In genomic region chr12:48961331-48961730, GRCh38 we compare ENCODE assay signal across 26 cellular contexts. TPM values are rescaled to one million over a fixed set of nuclear protein-coding genes. Genes with fewer than 3 reads are reported as not detected.
DNase-seq lines count a peak whose midpoint lies in the region; ATAC-seq, FAIRE-seq and TF ChIP-seq lines count a peak whose summit lies in the region.
"Had no signal": no experiment of that assay in that cellular context is flagged by ENCODE, and none has a peak within 500 bp of the region (broad histone marks: within the 10 kb centered on the region; RNA-seq: fewer than 3 reads in every experiment).

No MANE protein-coding gene starts in this region.

- CTCF ChIA-PET in HEK293 (lab: Yijun Ruan, JAX), result interaction anchor here (0.9 to 10.8 kb wide), 4 partner anchors 10 to 36 kb away, joined by 3 to 79 read pairs (median 33); partner anchors contain the start of genes WNT1 and WNT10B

- H3K27ac Mint-ChIP-seq in central memory CD8-positive, alpha-beta T cell (ENCODE audit: low read depth), result no peak overlapping the region
- H3K27ac Mint-ChIP-seq: activated CD4-positive, alpha-beta T cell treated with anti-CD3 and anti-CD28 coated beads, Interleukin-2, amount 10 ng/mL, durations not matched to agents 24 days and 14 days; brain; CD8-positive, alpha-beta T cell; stimulated activated naive CD8-positive, alpha-beta T cell treated with anti-CD3 and anti-CD28 coated beads, Interleukin-15, amount 100 ng/mL, for 72 hours had no signal

- no peak overlapping the region for H3K4me3 ChIP-seq in HEK293 (ENCODE audit: low read depth, low read length)
- H3K4me3 ChIP-seq in prostate gland, result no peak overlapping the region
- H3K4me3 ChIP-seq: adrenal gland, lung, psoas muscle, thyroid gland had no signal

- H3K4me3 Mint-ChIP-seq in central memory CD8-positive, alpha-beta T cell, result peak overlapping the region; percentile 25
- H3K4me3 Mint-ChIP-seq: activated CD4-positive, alpha-beta T cell treated with anti-CD3 and anti-CD28 coated beads, Interleukin-2, amount 10 ng/mL, durations not matched to agents 24 days and 14 days; activated T-cell treated with anti-CD3 and anti-CD28 coated beads, Interleukin-2, amount 50 U/mL, for 4 hours; CD8-positive, alpha-beta T cell; stimulated activated naive CD8-positive, alpha-beta T cell treated with anti-CD3 and anti-CD28 coated beads, Interleukin-15, amount 100 ng/mL, for 72 hours had no signal

- H3K27ac ChIP-seq in HEK293 (ENCODE audit: extremely low read depth, low read depth, low read length) (no peak overlapping the region), prostate gland (no peak overlapping the region)
- H3K27ac ChIP-seq: adrenal gland, psoas muscle, RWPE1, thyroid gland had no signal

- WGBS in prostate gland, result 43% methylated on average over 4 of the region's 4 CpGs

- FAIRE-seq in urothelium cell line (lab: Jason Lieb, UNC), result peak; percentile 35

- peaks cover 13% of the 10 kb centered on the region for H3K27me3 Mint-ChIP-seq in central memory CD8-positive, alpha-beta T cell

- intact Hi-C loops in prostate gland (cut with DNase I), result no loop called here

- no peak for DNase-seq in central memory CD8-positive, alpha-beta T cell (ENCODE audit: low spot score in 2 of 2)
- DNase-seq in urothelium cell line (ENCODE audit: low spot score) (peak; percentile 53), prostate gland (ENCODE audit: low spot score) (no peak)
- no peak for DNase-seq in activated CD4-positive, alpha-beta T cell treated with anti-CD3 and anti-CD28 coated beads for 4 hours
- DNase-seq: activated CD4-positive, alpha-beta T cell treated with anti-CD3 and anti-CD28 coated beads, Interleukin-2, amount 10 ng/mL, durations not matched to agents 24 days and 14 days; activated naive CD4-positive, alpha-beta T cell; activated T-cell treated with anti-CD3 and anti-CD28 coated beads, Interleukin-2, amount 50 U/mL, for 4 hours; CD8-positive, alpha-beta T cell; DMS 273 treated with DMSO at 0.1 percent for 48 hours; GF-D8; kidney glomerular epithelial cell; NCI-H1092; NCI-H2029; NCI-H226; NCI-H748 treated with DMSO at 0.1 percent for 48 hours; psoas muscle; SK-N-SH; stimulated activated naive CD8-positive, alpha-beta T cell treated with anti-CD3 and anti-CD28 coated beads, Interleukin-15, amount 100 ng/mL, for 72 hours; T-helper 2 cell; thyroid gland had no signal

- H3K9me3 ChIP-seq in HEK293 (ENCODE audit: control insufficient read depth, insufficient read depth, low read depth, low read length), result no peaks in the 10 kb centered on the region
- no peaks in the 10 kb centered on the region for H3K9me3 ChIP-seq in prostate gland
- H3K9me3 ChIP-seq: adrenal gland, psoas muscle, SK-N-SH, thyroid gland had no signal

- H3K36me3 ChIP-seq in HEK293 (ENCODE audit: control insufficient read depth in 2 of 2, insufficient read depth in 1 of 2, low read length in 2 of 2) (no peaks in the 10 kb centered on the region), prostate gland (no peaks in the 10 kb centered on the region)
- H3K36me3 ChIP-seq: adrenal gland, thyroid gland had no signal

- peaks cover 14% of the 10 kb centered on the region for H3K36me3 Mint-ChIP-seq in central memory CD8-positive, alpha-beta T cell (ENCODE audit: insufficient read depth)
- H3K36me3 Mint-ChIP-seq: brain had no signal

- H3K4me1 Mint-ChIP-seq in central memory CD8-positive, alpha-beta T cell, result peaks cover 18% of the 10 kb centered on the region

- no peak for TF ChIP-seq POLR2A in prostate gland (IDR thresholded peaks at IDR 0.05)

- POLR2A ChIA-PET in HEK293 (lab: Yijun Ruan, JAX), result interaction anchor here (1.5 kb wide), 1 partner anchor 10 kb away, joined by 3 read pairs; the partner anchor contains the start of gene WNT10B

- TF ChIP-seq CTCF in HEK293 (tag by site-specific recombination; IDR thresholded peaks at IDR 0.05), result no peak
- no peak for TF ChIP-seq CTCF in prostate gland (IDR thresholded peaks at IDR 0.05)

- no peaks in the 10 kb centered on the region for H3K27me3 ChIP-seq in prostate gland (replicated peaks; ENCODE audit: insufficient read depth)
- H3K27me3 ChIP-seq: adrenal gland, thyroid gland had no signal

- H3K9me3 Mint-ChIP-seq in central memory CD8-positive, alpha-beta T cell, result no peaks in the 10 kb centered on the region
- H3K9me3 Mint-ChIP-seq: activated CD4-positive, alpha-beta T cell treated with anti-CD3 and anti-CD28 coated beads, Interleukin-2, amount 10 ng/mL, durations not matched to agents 24 days and 14 days; activated T-cell treated with anti-CD3 and anti-CD28 coated beads, Interleukin-2, amount 50 U/mL, for 4 hours; brain; CD8-positive, alpha-beta T cell; stimulated activated naive CD8-positive, alpha-beta T cell treated with anti-CD3 and anti-CD28 coated beads, Interleukin-15, amount 100 ng/mL, for 72 hours had no signal

- no peak for ATAC-seq in central memory CD8-positive, alpha-beta T cell (replicated peaks; ENCODE audit: extremely low read depth, poor library complexity, severe bottlenecking)
- ATAC-seq: activated T-cell treated with anti-CD3 and anti-CD28 coated beads, Interleukin-2, amount 50 U/mL, for 4 hours; CD8-positive, alpha-beta T cell; psoas muscle; stimulated activated naive CD8-positive, alpha-beta T cell treated with anti-CD3 and anti-CD28 coated beads, Interleukin-15, amount 100 ng/mL, for 72 hours had no signal

- H3K4me1 ChIP-seq in HEK293 (ENCODE audit: control insufficient read depth, insufficient read depth, low read length), result no peaks in the 10 kb centered on the region
- H3K4me1 ChIP-seq in prostate gland (replicated peaks), result no peaks in the 10 kb centered on the region

TF ChIP-seq in HEK293, 187 proteins besides CTCF, POLR2A, EP300 and RAD21:
- TF ChIP-seq KLF17 (tag by site-specific recombination; IDR thresholded peaks at IDR 0.05) (0 out of 2 replicates have a peak, but pooled peaks have one; percentile 23), ZNF214 (tag by site-specific recombination; IDR thresholded peaks at IDR 0.05; ENCODE audit: borderline replicate concordance) (no peak), ZNF785 (tag by site-specific recombination; IDR thresholded peaks at IDR 0.05) (no peak)

RNA-seq across cellular contexts. Expression of gene ARF3, which starts 4.0 kb away (rescaled TPM):
- 10 to 100 TPM; 87.6 to 92.4 TPM for total RNA-seq in prostate gland

RNA-seq across cellular contexts. Expression of gene WNT10B, which starts 10.2 kb away (rescaled TPM):
- 1 to 10 TPM in 1 of 2 donors, not detected in 1; 1.1 TPM for total RNA-seq in prostate gland
- total RNA-seq: epithelial cell of proximal tubule had no signal

RNA-seq across cellular contexts. Expression of gene WNT1, which starts 16.8 kb away (rescaled TPM):
- total RNA-seq in prostate gland, result not detected
- total RNA-seq: activated CD4-positive, alpha-beta T cell treated with anti-CD3 and anti-CD28 coated beads, Interleukin-2, amount 10 ng/mL, durations not matched to agents 24 days and 14 days; activated T-cell treated with anti-CD3 and anti-CD28 coated beads, Interleukin-2, amount 50 U/mL, for 4 hours; adrenal gland; epithelial cell of proximal tubule; psoas muscle; thyroid gland had no signal

RNA-seq across cellular contexts. Expression of gene FKBP11, which starts 36.0 kb away (rescaled TPM):
- total RNA-seq in prostate gland, result 10 to 100 TPM; 12.1 to 33.1 TPM

RNA-seq across cellular contexts. Expression of gene DDN, which starts 37.8 kb away (rescaled TPM):
- 1 to 10 TPM in 1 of 2 donors, not detected in 1; 1.0 TPM for total RNA-seq in prostate gland
